In genomic region chr3:42547401-42547945, GRCh38 we compare ENCODE assay signal across 8 cellular contexts. TPM values are rescaled to one million over a fixed set of nuclear protein-coding genes. Genes with fewer than 3 reads are reported as not detected.
DNase-seq lines count a peak whose midpoint lies in the region; ATAC-seq and TF ChIP-seq lines count a peak whose summit lies in the region.

No MANE protein-coding gene starts in this region.

- no peak overlapping the region for H3K27ac ChIP-seq in HL-60 (replicated peaks)
- no peak overlapping the region for H3K27ac ChIP-seq in cardiac muscle cell
- no peak overlapping the region for H3K27ac ChIP-seq in vagina

- H3K27me3 Mint-ChIP-seq in activated naive CD4-positive, alpha-beta T cell treated with anti-CD3 and anti-CD28 coated beads, Interleukin-2, amount 10 ng/mL, durations not matched to agents 7 days and 5 days: no peaks in the 10 kb centered on the region
- peaks cover 3% of the 10 kb centered on the region for H3K27me3 Mint-ChIP-seq in progenitor cell of endocrine pancreas

- H3K27ac Mint-ChIP-seq in activated naive CD4-positive, alpha-beta T cell treated with anti-CD3 and anti-CD28 coated beads, Interleukin-2, amount 10 ng/mL, durations not matched to agents 7 days and 5 days: peak overlapping the region; percentile 16
- H3K27ac Mint-ChIP-seq in progenitor cell of endocrine pancreas: no peak overlapping the region

- no peak for TF ChIP-seq POLR2A in vagina (IDR thresholded peaks at IDR 0.05)

- intact Hi-C loops in vagina (cut with DNase I): no loop called here

- H3K4me3 ChIP-seq in HL-60 (replicated peaks; ENCODE audit: insufficient read depth, low read length): no peak overlapping the region
- H3K4me3 ChIP-seq in cardiac muscle cell: no peak overlapping the region
- no peak overlapping the region for H3K4me3 ChIP-seq in vagina

- H3K4me1 ChIP-seq in cardiac muscle cell (ENCODE audit: low read depth) (peaks cover 15% of the 10 kb centered on the region), vagina (peaks cover 16% of the 10 kb centered on the region)

- no peak for ATAC-seq in HG03565 (IDR thresholded peaks at IDR 0.05; ENCODE audit: unreplicated experiment)

- TF ChIP-seq CTCF in GM10266 (IDR thresholded peaks at IDR 0.05; ENCODE audit: control insufficient read depth, insufficient read depth, low read depth, missing control alignments) (peak; percentile 96), HL-60 (IDR thresholded peaks at IDR 0.05; ENCODE audit: insufficient read depth, low read length) (peak; percentile 92), cardiac muscle cell (IDR thresholded peaks at IDR 0.05; ENCODE audit: low read depth, low read length) (peak; percentile 95), progenitor cell of endocrine pancreas (IDR thresholded peaks at IDR 0.05; ENCODE audit: unreplicated experiment) (peak; percentile 94), vagina (IDR thresholded peaks at IDR 0.05) (peak; percentile 77 to 79 (median 78))

- peaks cover 16% of the 10 kb centered on the region for H3K36me3 Mint-ChIP-seq in activated naive CD4-positive, alpha-beta T cell treated with anti-CD3 and anti-CD28 coated beads, Interleukin-2, amount 10 ng/mL, durations not matched to agents 7 days and 5 days
- H3K36me3 Mint-ChIP-seq in progenitor cell of endocrine pancreas (ENCODE audit: insufficient read depth): peaks cover 3% of the 10 kb centered on the region

- H3K27me3 ChIP-seq in HL-60 (ENCODE audit: insufficient read depth, poor library complexity, severe bottlenecking) (no peaks in the 10 kb centered on the region), cardiac muscle cell (no peaks in the 10 kb centered on the region), vagina (no peaks in the 10 kb centered on the region)

- H3K9me3 ChIP-seq in cardiac muscle cell (ENCODE audit: low read depth) (no peaks in the 10 kb centered on the region), vagina (no peaks in the 10 kb centered on the region)

- H3K9me3 Mint-ChIP-seq in activated naive CD4-positive, alpha-beta T cell treated with anti-CD3 and anti-CD28 coated beads, Interleukin-2, amount 10 ng/mL, durations not matched to agents 7 days and 5 days: no peaks in the 10 kb centered on the region
- no peaks in the 10 kb centered on the region for H3K9me3 Mint-ChIP-seq in progenitor cell of endocrine pancreas (ENCODE audit: low read depth)

- DNase-seq in GM10266 (ENCODE audit: extremely low spot score) (peak; percentile 65), HL-60 (ENCODE audit: low read depth in 1 of 2, low spot score in 1 of 2) (peak; percentile 22 to 55), SK-N-DZ (ENCODE audit: low spot score) (peak; percentile 24), cardiac muscle cell (ENCODE audit: low read depth in 1 of 2, low spot score in 1 of 2) (peak; percentile 68 to 73), progenitor cell of endocrine pancreas (ENCODE audit: low spot score, unreplicated experiment) (peak; percentile 64), vagina (ENCODE audit: extremely low spot score in 2 of 2) (no peak)
- peak; percentile 73 for DNase-seq in activated naive CD4-positive, alpha-beta T cell treated with anti-CD3 and anti-CD28 coated beads, Interleukin-2, amount 10 ng/mL, durations not matched to agents 7 days and 5 days

- CTCF ChIA-PET in activated naive CD4-positive, alpha-beta T cell treated with anti-CD3 and anti-CD28 coated beads, Interleukin-2, amount 10 ng/mL, durations not matched to agents 7 days and 5 days (lab: Charles Lee): interaction anchor here (0.7 to 8.4 kb wide), 18 partner anchors 8 to 300 kb away, joined by 3 to 80 read pairs (median 4); partner anchors contain the start of gene VIPR1

- no peak overlapping the region for H3K4me3 Mint-ChIP-seq in activated naive CD4-positive, alpha-beta T cell treated with anti-CD3 and anti-CD28 coated beads, Interleukin-2, amount 10 ng/mL, durations not matched to agents 7 days and 5 days
- H3K4me3 Mint-ChIP-seq in progenitor cell of endocrine pancreas (ENCODE audit: low read depth): no peak overlapping the region

- H3K36me3 ChIP-seq in cardiac muscle cell (peaks cover 9% of the 10 kb centered on the region), vagina (no peaks in the 10 kb centered on the region)

- H3K4me1 Mint-ChIP-seq in activated naive CD4-positive, alpha-beta T cell treated with anti-CD3 and anti-CD28 coated beads, Interleukin-2, amount 10 ng/mL, durations not matched to agents 7 days and 5 days: peaks cover 3% of the 10 kb centered on the region
- H3K4me1 Mint-ChIP-seq in progenitor cell of endocrine pancreas (ENCODE audit: low read depth): peaks cover 6% of the 10 kb centered on the region

RNA-seq across cellular contexts. Expression of gene SEC22C, which starts 34.3 kb away (rescaled TPM):
- polyA plus RNA-seq in SK-N-DZ (2014; cell fraction: cytosol; rRNA removed): 41.0 and 48.4 TPM in 2 replicates
- polyA plus RNA-seq in SK-N-DZ (2014; cell fraction: nucleus; rRNA removed): 26.8 and 32.7 TPM in 2 replicates
- total RNA-seq in cardiac muscle cell (30.9 and 41.6 TPM in 2 replicates), progenitor cell of endocrine pancreas (36.9 and 40.2 TPM in 2 replicates), vagina (27.5 TPM)
- polyA plus RNA-seq in cardiac muscle cell: 31.6 and 43.6 TPM in 2 replicates

RNA-seq across cellular contexts. Expression of gene SS18L2, which starts 43.2 kb away (rescaled TPM):
- polyA plus RNA-seq in SK-N-DZ (2014; cell fraction: cytosol; rRNA removed): 38.6 and 38.8 TPM in 2 replicates
- polyA plus RNA-seq in SK-N-DZ (2014; cell fraction: nucleus; rRNA removed): 25.7 and 37.1 TPM in 2 replicates
- 8.9 and 9.7 TPM in 2 replicates for total RNA-seq in cardiac muscle cell
- 33.2 and 49.7 TPM in 2 replicates for polyA plus RNA-seq in cardiac muscle cell
- 39.5 and 43.9 TPM in 2 replicates for total RNA-seq in progenitor cell of endocrine pancreas
- total RNA-seq in vagina: 19.2 TPM

RNA-seq across cellular contexts. Expression of gene VIPR1, which starts 45.0 kb away (rescaled TPM):
- polyA plus RNA-seq in SK-N-DZ (2014; cell fraction: cytosol; rRNA removed): 0.15 TPM in 1 of 2 replicates, not detected in the other
- 0.19 and 1.4 TPM in 2 replicates for polyA plus RNA-seq in SK-N-DZ (2014; cell fraction: nucleus; rRNA removed)
- 0.35 and 1.6 TPM in 2 replicates for total RNA-seq in cardiac muscle cell
- 0.60 and 0.86 TPM in 2 replicates for polyA plus RNA-seq in cardiac muscle cell
- 5.8 and 6.8 TPM in 2 replicates for total RNA-seq in progenitor cell of endocrine pancreas
- 9.3 TPM for total RNA-seq in vagina

RNA-seq across cellular contexts. Expression of gene NKTR, which starts 53.0 kb away (rescaled TPM):
- polyA plus RNA-seq in SK-N-DZ (2014; cell fraction: cytosol; rRNA removed): 18.0 and 31.5 TPM in 2 replicates
- polyA plus RNA-seq in SK-N-DZ (2014; cell fraction: nucleus; rRNA removed): 131 and 159 TPM in 2 replicates
- total RNA-seq in cardiac muscle cell: 24.6 and 75.3 TPM in 2 replicates
- 50.5 and 79.5 TPM in 2 replicates for polyA plus RNA-seq in cardiac muscle cell
- total RNA-seq in progenitor cell of endocrine pancreas: 142 and 155 TPM in 2 replicates
- total RNA-seq in vagina: 128 TPM

Comparison
In these comparisons a context has a peak if more than half of its experiments do, and no peak if none do; other contexts are left out.
1. DNase-seq: peak in GM10266 (single experiment), HL-60 (2 of 2), SK-N-DZ (single experiment), activated naive CD4-positive, alpha-beta T cell treated with anti-CD3 and anti-CD28 coated beads, Interleukin-2, amount 10 ng/mL, durations not matched to agents 7 days and 5 days (single experiment), cardiac muscle cell (2 of 2) and progenitor cell of endocrine pancreas (single experiment); none in vagina (0 of 2).
2. Peak in every context shown above with its lines, with median percentiles within 50 percentile points of each other: CTCF ChIP-seq.